Comparison of ENCODE assay signal across 9 cellular contexts in the genomic region with DNA sequence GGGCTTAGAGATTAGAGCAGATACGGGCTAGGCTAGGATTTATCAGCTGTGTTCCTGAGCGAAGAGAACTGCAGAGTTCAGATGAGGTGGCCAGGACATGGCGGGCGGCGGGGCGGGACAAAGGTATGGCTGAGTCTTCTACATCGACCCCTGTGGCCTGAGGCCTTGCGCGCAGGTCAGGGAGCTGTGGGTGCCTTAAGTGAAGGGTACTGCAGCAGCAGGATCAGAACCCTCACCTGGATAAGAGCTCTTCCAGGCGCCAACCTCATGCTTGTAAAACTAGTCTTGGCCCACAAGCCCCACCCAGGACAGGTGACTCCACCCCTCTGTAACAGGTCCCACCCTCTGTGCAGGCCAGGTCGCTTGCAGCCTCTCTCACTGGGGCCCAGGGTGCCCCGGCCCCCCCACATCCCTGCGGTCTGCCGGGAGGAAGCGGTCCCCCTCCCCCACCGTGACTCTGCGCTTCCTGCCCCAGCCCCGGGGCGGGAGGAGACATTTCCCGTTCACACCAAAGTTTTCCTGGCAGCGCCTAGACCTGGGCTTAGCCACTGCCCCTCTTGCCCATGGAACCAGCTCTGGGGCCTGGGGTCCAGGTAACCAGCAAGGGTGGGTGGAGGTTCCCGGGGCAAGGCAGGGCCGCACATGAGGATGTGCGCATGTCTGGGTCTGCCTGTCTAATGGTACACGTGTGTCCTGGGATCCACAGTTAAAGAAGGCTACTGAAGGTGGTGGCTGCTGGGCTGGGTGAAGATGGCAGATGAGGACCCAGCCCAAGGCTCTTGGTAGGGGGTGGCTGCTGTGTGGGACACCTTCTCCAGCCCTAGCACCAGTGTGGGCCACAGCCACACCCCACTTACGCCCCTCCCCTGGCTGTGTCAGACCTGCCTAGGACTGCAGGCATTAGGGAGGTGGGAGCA. TPM values are rescaled to one million over a fixed set of nuclear protein-coding genes. Genes with fewer than 3 reads are reported as not detected.
DNase-seq lines count a peak whose midpoint lies in the region; ATAC-seq, FAIRE-seq and TF ChIP-seq lines count a peak whose summit lies in the region.
"Had no signal": no experiment of that assay in that cellular context is flagged by ENCODE, and none has a peak within 500 bp of the region (broad histone marks: within the 10 kb centered on the region; RNA-seq: fewer than 3 reads in every experiment).

No MANE protein-coding gene starts in this region.

- FAIRE-seq in endothelial cell of umbilical vein (lab: Jason Lieb, UNC) = peak; percentile 81
- FAIRE-seq: G401.6 had no signal

- TF ChIP-seq CTCF in CD4-positive, alpha-beta T cell (IDR thresholded peaks at IDR 0.05) = no peak
- TF ChIP-seq CTCF in endothelial cell of umbilical vein (IDR thresholded peaks at IDR 0.05; ENCODE audit: extremely low read depth in 1 of 2, insufficient read depth in 1 of 2, low read depth in 1 of 2, low read length in 2 of 2) (no peak), gastrocnemius medialis (IDR thresholded peaks at IDR 0.05 in 4 of 5, conservative IDR thresholded peaks at IDR 0.05 in 1 of 5) (no peak)

- H3K27me3 ChIP-seq in CD4-positive, alpha-beta T cell (ENCODE audit: control insufficient read depth, insufficient read depth, low read length) = no peaks in the 10 kb centered on the region
- H3K27me3 ChIP-seq in endothelial cell of umbilical vein (ENCODE audit: control insufficient read depth in 2 of 2, insufficient read depth in 2 of 2, low read length in 2 of 2) (no peaks in the 10 kb centered on the region), gastrocnemius medialis (no peaks in the 10 kb centered on the region)

- no peaks in the 10 kb centered on the region for H3K9me1 ChIP-seq in endothelial cell of umbilical vein (replicated peaks; ENCODE audit: control insufficient read depth, extremely low read depth, insufficient read depth, low read length)

- TF ChIP-seq POLR2A in endothelial cell of umbilical vein (IDR thresholded peaks at IDR 0.05; ENCODE audit: low read depth, low read length) = no peak
- no peak for TF ChIP-seq POLR2A in gastrocnemius medialis (IDR thresholded peaks at IDR 0.05)

- peak; percentile 79 to 89 (median 89) for DNase-seq in CD4-positive, alpha-beta T cell
- DNase-seq in Jurkat, Clone E6-1 (ENCODE audit: low read depth, low spot score) = peak; percentile 94
- DNase-seq in activated CD4-positive, alpha-beta T cell treated with anti-CD3 and anti-CD28 coated beads, Interleukin-2, amount 10 ng/mL, durations not matched to agents 7 days and 5 days = peak; percentile 93
- DNase-seq in endothelial cell of umbilical vein (ENCODE audit: low read depth, low spot score) (peak; percentile 65), gastrocnemius medialis (no peak), superior temporal gyrus (ENCODE audit: extremely low spot score) (no peak), pons (ENCODE audit: low spot score) (no peak)

- H3K4me3 ChIP-seq in Jurkat, Clone E6-1 (ENCODE audit: low read length) = peak overlapping the region; percentile 50
- H3K4me3 ChIP-seq in endothelial cell of umbilical vein (replicated peaks in 1 of 3; ENCODE audit: insufficient read depth in 1 of 3, low read depth in 1 of 3, low read length in 3 of 3) = no peak overlapping the region
- H3K4me3 ChIP-seq in gastrocnemius medialis = peak overlapping the region in 2 of 4 donors; percentile 21 to 27

- in situ Hi-C loops in gastrocnemius medialis (cut with MboI; ENCODE audit: low sequenced_read_pairs in 4 of 4) = loop anchor here in 1 of 4 donors (10.0 kb wide), 1 partner anchor 73 kb away; no protein-coding TSS in a partner anchor

- CTCF ChIA-PET in CD4-positive, alpha-beta T cell (lab: Charles Lee) = interaction anchor here (1.3 kb wide), 1 partner anchor 11 kb away, joined by 4 read pairs; no protein-coding TSS in a partner anchor
- CTCF ChIA-PET in activated CD4-positive, alpha-beta T cell treated with anti-CD3 and anti-CD28 coated beads, Interleukin-2, amount 10 ng/mL, durations not matched to agents 7 days and 5 days (lab: Charles Lee) = interaction anchor here (0.5 to 1.9 kb wide), 9 partner anchors 9 to 191 kb away, joined by 3 to 6 read pairs (median 3); a partner anchor contains a TSS
- CTCF ChIA-PET in endothelial cell of umbilical vein (lab: Charles Lee) = interaction anchor here (0.8 to 2.6 kb wide), 6 partner anchors 10 to 64 kb away, joined by 3 to 34 read pairs (median 4); no protein-coding TSS in a partner anchor

- intact Hi-C loops in CD4-positive, alpha-beta T cell (cut with DNase I, micrococcal nuclease) = loop anchor here (1.0 to 10.0 kb wide), 4 partner anchors 8 to 395 kb away; a partner anchor contains a TSS
- intact Hi-C loops in endothelial cell of umbilical vein (cut with micrococcal nuclease) (loop anchor here (1.0 kb wide), 1 partner anchor 8 kb away; a partner anchor contains a TSS), gastrocnemius medialis (cut with DNase I; ENCODE audit: low total_unique reads) (no loop called here)

- peak overlapping the region; percentile 87 for H3K4me3 Mint-ChIP-seq in CD4-positive, alpha-beta T cell
- peak overlapping the region; percentile 73 for H3K4me3 Mint-ChIP-seq in activated CD4-positive, alpha-beta T cell treated with anti-CD3 and anti-CD28 coated beads, Interleukin-2, amount 10 ng/mL, durations not matched to agents 7 days and 5 days

- POLR2A ChIA-PET in CD4-positive, alpha-beta T cell (lab: Charles Lee) = interaction anchor here (0.9 to 2.6 kb wide), 6 partner anchors 9 to 65 kb away, joined by 3 to 22 read pairs (median 6); a partner anchor contains a TSS
- POLR2A ChIA-PET in activated CD4-positive, alpha-beta T cell treated with anti-CD3 and anti-CD28 coated beads, Interleukin-2, amount 10 ng/mL, durations not matched to agents 7 days and 5 days (lab: Charles Lee) = interaction anchor here (0.5 to 1.0 kb wide), 3 partner anchors 10 to 140 kb away, joined by 3 read pairs; a partner anchor contains a TSS
- POLR2A ChIA-PET in endothelial cell of umbilical vein (lab: Charles Lee) = interaction anchor here (1.0 kb wide), 1 partner anchor 11 kb away, joined by 7 read pairs; no protein-coding TSS in a partner anchor

- H3K4me2 ChIP-seq in endothelial cell of umbilical vein (ENCODE audit: insufficient read depth, low read length) = peak overlapping the region; percentile 49

- peak overlapping the region; percentile 64 for H3K27ac ChIP-seq in CD4-positive, alpha-beta T cell (ENCODE audit: low read depth, low read length)
- peak overlapping the region; percentile 77 for H3K27ac ChIP-seq in endothelial cell of umbilical vein (ENCODE audit: insufficient read depth, low read depth, low read length)
- H3K27ac ChIP-seq in gastrocnemius medialis = peak overlapping the region; percentile 1 to 59 (median 40)

- no peaks in the 10 kb centered on the region for H3K9me3 ChIP-seq in CD4-positive, alpha-beta T cell (ENCODE audit: control insufficient read depth, low read length)
- H3K9me3 ChIP-seq in endothelial cell of umbilical vein (replicated peaks; ENCODE audit: control insufficient read depth, insufficient read depth, low read length) (no peaks in the 10 kb centered on the region), gastrocnemius medialis (no peaks in the 10 kb centered on the region)

- H3K9me3 Mint-ChIP-seq in CD4-positive, alpha-beta T cell = no peaks in the 10 kb centered on the region
- H3K9me3 Mint-ChIP-seq in activated CD4-positive, alpha-beta T cell treated with anti-CD3 and anti-CD28 coated beads, Interleukin-2, amount 10 ng/mL, durations not matched to agents 7 days and 5 days = no peaks in the 10 kb centered on the region

- peaks cover 21% of the 10 kb centered on the region for H3K36me3 Mint-ChIP-seq in CD4-positive, alpha-beta T cell (ENCODE audit: low read depth)
- peaks cover 53% of the 10 kb centered on the region for H3K36me3 Mint-ChIP-seq in activated CD4-positive, alpha-beta T cell treated with anti-CD3 and anti-CD28 coated beads, Interleukin-2, amount 10 ng/mL, durations not matched to agents 7 days and 5 days (ENCODE audit: low read depth)

- peaks cover 21% of the 10 kb centered on the region for H3K4me1 ChIP-seq in endothelial cell of umbilical vein (ENCODE audit: control insufficient read depth, extremely low read depth, insufficient read depth, low read length)
- H3K4me1 ChIP-seq in gastrocnemius medialis = no peaks in the 10 kb centered on the region

- ATAC-seq in CD4-positive, alpha-beta T cell (ENCODE audit: poor library complexity) = peak; percentile 98
- ATAC-seq in GM21526 (IDR thresholded peaks at IDR 0.05; ENCODE audit: low FRiP score, unreplicated experiment) = peak; percentile 67
- peak; percentile 15 to 24 for ATAC-seq in gastrocnemius medialis

- peak overlapping the region; percentile 93 for H3K27ac Mint-ChIP-seq in CD4-positive, alpha-beta T cell
- peak overlapping the region; percentile 86 for H3K27ac Mint-ChIP-seq in activated CD4-positive, alpha-beta T cell treated with anti-CD3 and anti-CD28 coated beads, Interleukin-2, amount 10 ng/mL, durations not matched to agents 7 days and 5 days

- peaks cover 29% of the 10 kb centered on the region for H3K79me2 ChIP-seq in endothelial cell of umbilical vein (ENCODE audit: control insufficient read depth, insufficient read depth, low read length)

- no peak overlapping the region for H2AFZ ChIP-seq in endothelial cell of umbilical vein (ENCODE audit: low read depth, low read length)

- no peaks in the 10 kb centered on the region for H3K27me3 Mint-ChIP-seq in CD4-positive, alpha-beta T cell
- H3K27me3 Mint-ChIP-seq in activated CD4-positive, alpha-beta T cell treated with anti-CD3 and anti-CD28 coated beads, Interleukin-2, amount 10 ng/mL, durations not matched to agents 7 days and 5 days = no peaks in the 10 kb centered on the region

- H3K36me3 ChIP-seq in endothelial cell of umbilical vein (ENCODE audit: control insufficient read depth in 2 of 2, extremely low read depth in 1 of 2, insufficient read depth in 2 of 2, low read length in 2 of 2) (peaks cover 3 to 8% of the 10 kb centered on the region in 2 experiments), gastrocnemius medialis (no peaks in the 10 kb centered on the region)

- H3K9ac ChIP-seq in endothelial cell of umbilical vein (replicated peaks; ENCODE audit: extremely low read depth, insufficient read depth, low read length) = no peak overlapping the region

- no peaks in the 10 kb centered on the region for H4K20me1 ChIP-seq in endothelial cell of umbilical vein (replicated peaks; ENCODE audit: control insufficient read depth, extremely low read depth, insufficient read depth, low read length)

- dilution Hi-C loops in endothelial cell of umbilical vein (cut with MboI; ENCODE audit: extremely low pct_ligation_motif_present, low sequenced_read_pairs) = no loop called here

- no TSS peak for BruUV-seq in endothelial cell of umbilical vein (replicated peaks; lab: Mats Ljungman, UMichigan)

- H3K4me1 Mint-ChIP-seq in CD4-positive, alpha-beta T cell (ENCODE audit: low read depth) = peaks cover 69% of the 10 kb centered on the region
- peaks cover 70% of the 10 kb centered on the region for H3K4me1 Mint-ChIP-seq in activated CD4-positive, alpha-beta T cell treated with anti-CD3 and anti-CD28 coated beads, Interleukin-2, amount 10 ng/mL, durations not matched to agents 7 days and 5 days

RNA-seq across cellular contexts. Expression of a gene that starts 8.3 kb away (rescaled TPM):
- total RNA-seq in CD4-positive, alpha-beta T cell = 100 to 1,000 TPM; 163 to 170 TPM
- 116 TPM for polyA plus RNA-seq in Jurkat, Clone E6-1 (2012; ENCODE audit: insufficient read depth, insufficient read length)
- total RNA-seq in activated CD4-positive, alpha-beta T cell treated with anti-CD3 and anti-CD28 coated beads, Interleukin-2, amount 10 ng/mL, durations not matched to agents 7 days and 5 days = 100 to 1,000 TPM; 194 to 212 TPM
- total RNA-seq in endothelial cell of umbilical vein = 84.7 and 90.1 TPM in 2 replicates
- 48.0 and 51.9 TPM in 2 replicates for polyA plus RNA-seq in endothelial cell of umbilical vein
- 18.2 and 22.1 TPM in 2 replicates for polyA plus RNA-seq in endothelial cell of umbilical vein (2011; cell fraction: cytosol; rRNA removed)
- 329 and 436 TPM in 2 replicates for polyA plus RNA-seq in endothelial cell of umbilical vein (2011; cell fraction: nucleus; rRNA removed)
- 38.7 and 46.6 TPM in 2 replicates for polyA plus RNA-seq in endothelial cell of umbilical vein (2012)
- polyA minus RNA-seq in endothelial cell of umbilical vein = 38.0 and 60.8 TPM in 2 replicates
- 8.8 TPM for polyA minus RNA-seq in endothelial cell of umbilical vein (2011; cell fraction: cytosol; rRNA and poly(A)+ RNA removed)
- 67.7 and 92.5 TPM in 2 replicates for polyA minus RNA-seq in endothelial cell of umbilical vein (2011; cell fraction: nucleus; rRNA and poly(A)+ RNA removed)
- 1 to 10 TPM; 4.1 to 8.7 (median 7.5) TPM for total RNA-seq in gastrocnemius medialis

RNA-seq across cellular contexts. Expression of a gene that starts 11.2 kb away (rescaled TPM):
- 10 to 100 TPM; 57.5 to 59.5 TPM for total RNA-seq in CD4-positive, alpha-beta T cell
- 85.1 TPM for polyA plus RNA-seq in Jurkat, Clone E6-1 (2012; ENCODE audit: insufficient read depth, insufficient read length)
- total RNA-seq in activated CD4-positive, alpha-beta T cell treated with anti-CD3 and anti-CD28 coated beads, Interleukin-2, amount 10 ng/mL, durations not matched to agents 7 days and 5 days = 10 to 100 TPM; 48.7 to 56.1 TPM
- total RNA-seq in endothelial cell of umbilical vein (45.0 and 50.5 TPM in 2 replicates), gastrocnemius medialis (10 to 100 TPM; 24.6 to 32.0 (median 29.0) TPM)
- polyA plus RNA-seq in endothelial cell of umbilical vein = 31.2 and 35.1 TPM in 2 replicates
- polyA plus RNA-seq in endothelial cell of umbilical vein (2011; cell fraction: cytosol; rRNA removed) = 48.1 and 49.0 TPM in 2 replicates
- 58.5 and 62.2 TPM in 2 replicates for polyA plus RNA-seq in endothelial cell of umbilical vein (2011; cell fraction: nucleus; rRNA removed)
- 24.0 and 28.2 TPM in 2 replicates for polyA plus RNA-seq in endothelial cell of umbilical vein (2012)
- 64.5 and 73.4 TPM in 2 replicates for polyA minus RNA-seq in endothelial cell of umbilical vein
- polyA minus RNA-seq in endothelial cell of umbilical vein (2011; cell fraction: cytosol; rRNA and poly(A)+ RNA removed) = 13.3 TPM
- polyA minus RNA-seq in endothelial cell of umbilical vein (2011; cell fraction: nucleus; rRNA and poly(A)+ RNA removed) = 64.2 and 70.6 TPM in 2 replicates

Comparison
In these comparisons a context has a peak if more than half of its experiments do, and no peak if none do; other contexts are left out.
1. ATAC-seq: peak in every context shown above with its lines; median percentile 98 in CD4-positive, alpha-beta T cell; 67 in GM21526; 20 in gastrocnemius medialis.
2. DNase-seq: peak in CD4-positive, alpha-beta T cell (10 of 10), Jurkat, Clone E6-1 (single experiment), activated CD4-positive, alpha-beta T cell treated with anti-CD3 and anti-CD28 coated beads, Interleukin-2, amount 10 ng/mL, durations not matched to agents 7 days and 5 days (single experiment) and endothelial cell of umbilical vein (single experiment); none in gastrocnemius medialis (0 of 2), superior temporal gyrus (single experiment) and pons (single experiment).
3. Peak in every context shown above with its lines, with median percentiles within 50 percentile points of each other: H3K27ac ChIP-seq.